Comparison of ENCODE assay signal across 17 cellular contexts in the genomic region with DNA sequence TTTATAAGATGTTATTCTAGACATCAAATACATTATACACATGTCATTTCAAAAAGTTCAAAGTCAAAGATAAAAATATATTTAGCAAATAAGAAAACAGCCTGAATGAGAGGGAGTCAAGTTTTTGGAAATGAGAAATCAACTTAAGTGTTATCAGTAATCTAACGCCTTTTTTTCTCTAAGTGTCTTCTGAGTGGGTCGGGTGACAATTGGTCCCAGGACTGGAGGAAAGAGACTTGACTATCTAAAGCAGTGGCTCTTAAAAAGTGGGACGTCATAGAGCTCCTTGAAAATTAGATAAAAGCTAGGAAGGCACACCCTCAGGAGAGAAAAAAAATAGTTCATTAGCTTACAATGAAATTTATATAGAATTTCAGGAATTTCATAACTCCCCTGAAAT.
DNase-seq lines count a peak whose midpoint lies in the region; ATAC-seq, FAIRE-seq and TF ChIP-seq lines count a peak whose summit lies in the region.
"Had no signal": no experiment of that assay in that cellular context is flagged by ENCODE, and none has a peak within 500 bp of the region (broad histone marks: within the 10 kb centered on the region; RNA-seq: fewer than 3 reads in every experiment).

No MANE protein-coding gene starts in this region.

- peaks cover 49% of the 10 kb centered on the region for H3K4me1 Mint-ChIP-seq in activated T-cell treated with anti-CD3 and anti-CD28 coated beads, Interleukin-2, amount 50 U/mL, for 72 hours (ENCODE audit: low read depth)
- H3K4me1 Mint-ChIP-seq in activated T-helper 17 cell treated with anti-CD3 and anti-CD28 coated beads, Interleukin-2, amount 50 U/mL, for 72 hours: peaks cover 16% of the 10 kb centered on the region
- peaks cover 19% of the 10 kb centered on the region for H3K4me1 Mint-ChIP-seq in type B pancreatic cell (ENCODE audit: unreplicated experiment)

- no peak overlapping the region for H2BK120ac ChIP-seq in mesenchymal stem cell (ENCODE audit: low read depth, low read length)

- no peak overlapping the region for H3K27ac ChIP-seq in mesenchymal stem cell (ENCODE audit: low read length, poor library complexity, severe bottlenecking)
- H3K27ac ChIP-seq: body of pancreas had no signal

- no peak overlapping the region for H3K14ac ChIP-seq in mesenchymal stem cell (ENCODE audit: low read length in 2 of 2)

- no peak overlapping the region for H4K8ac ChIP-seq in mesenchymal stem cell (ENCODE audit: low read length)

- no peak overlapping the region for H4K91ac ChIP-seq in mesenchymal stem cell (ENCODE audit: low read length)

- H2AFZ ChIP-seq in mesenchymal stem cell (ENCODE audit: low read depth, low read length): no peak overlapping the region

- peak overlapping the region; percentile 12 to 78 for H3K4me3 Mint-ChIP-seq in activated T-cell treated with anti-CD3 and anti-CD28 coated beads, Interleukin-2, amount 50 U/mL, for 72 hours
- H3K4me3 Mint-ChIP-seq in activated T-helper 17 cell treated with anti-CD3 and anti-CD28 coated beads, Interleukin-2, amount 50 U/mL, for 72 hours: peak overlapping the region; percentile 71
- H3K4me3 Mint-ChIP-seq in type B pancreatic cell: peak overlapping the region; percentile 56
- H3K4me3 Mint-ChIP-seq: activated CD4-positive, alpha-beta T cell treated with anti-CD3 and anti-CD28 coated beads, Interleukin-2, amount 10 ng/mL, durations not matched to agents 24 days and 14 days had no signal

- H3K27ac Mint-ChIP-seq in activated T-cell treated with anti-CD3 and anti-CD28 coated beads, Interleukin-2, amount 50 U/mL, for 72 hours: peak overlapping the region; percentile 84
- H3K27ac Mint-ChIP-seq in activated T-helper 17 cell treated with anti-CD3 and anti-CD28 coated beads, Interleukin-2, amount 50 U/mL, for 72 hours: no peak overlapping the region
- peak overlapping the region; percentile 80 for H3K27ac Mint-ChIP-seq in type B pancreatic cell
- H3K27ac Mint-ChIP-seq: activated CD4-positive, alpha-beta T cell treated with anti-CD3 and anti-CD28 coated beads, Interleukin-2, amount 10 ng/mL, durations not matched to agents 24 days and 14 days; T-helper 17 cell had no signal

- H3K9me3 ChIP-seq in mesenchymal stem cell (ENCODE audit: control insufficient read depth, low read length): no peaks in the 10 kb centered on the region
- H3K9me3 ChIP-seq: body of pancreas, heart left ventricle had no signal

- H3K27me3 Mint-ChIP-seq in activated T-cell treated with anti-CD3 and anti-CD28 coated beads, Interleukin-2, amount 50 U/mL, for 72 hours (ENCODE audit: low read depth): no peaks in the 10 kb centered on the region
- no peaks in the 10 kb centered on the region for H3K27me3 Mint-ChIP-seq in activated T-helper 17 cell treated with anti-CD3 and anti-CD28 coated beads, Interleukin-2, amount 50 U/mL, for 72 hours
- no peaks in the 10 kb centered on the region for H3K27me3 Mint-ChIP-seq in type B pancreatic cell
- H3K27me3 Mint-ChIP-seq: activated CD4-positive, alpha-beta T cell treated with anti-CD3 and anti-CD28 coated beads, Interleukin-2, amount 10 ng/mL, durations not matched to agents 24 days and 14 days; T-helper 17 cell had no signal

- DNase-seq in activated T-cell treated with anti-CD3 and anti-CD28 coated beads, Interleukin-2, amount 50 U/mL, for 72 hours: no peak
- no peak for DNase-seq in activated T-cell treated with anti-CD3 and anti-CD28 coated beads, Interleukin-2, amount 50 U/mL, for 48 hours
- DNase-seq in mesenchymal stem cell (no peak), type B pancreatic cell (ENCODE audit: extremely low spot score, unreplicated experiment) (no peak), frontal cortex (ENCODE audit: low spot score in 2 of 2) (no peak), NCI-H146 (lab: John Stamatoyannopoulos, UW) (no peak)
- no peak for DNase-seq in stimulated activated naive CD4-positive, alpha-beta T cell (lab: John Stamatoyannopoulos, UW)
- DNase-seq: activated CD4-positive, alpha-beta T cell treated with anti-CD3 and anti-CD28 coated beads, Interleukin-2, amount 10 ng/mL, durations not matched to agents 24 days and 14 days; activated gamma-delta T cell; body of pancreas; heart left ventricle; NCI-H1105 treated with DMSO at 0.1 percent for 48 hours; NCI-H226; T-helper 17 cell had no signal

- no peak overlapping the region for H3K18ac ChIP-seq in mesenchymal stem cell (ENCODE audit: low read depth in 1 of 2, low read length in 2 of 2)

- no peak for TF ChIP-seq CTCF in type B pancreatic cell (conservative IDR thresholded peaks at IDR 0.05)

- H2BK5ac ChIP-seq in mesenchymal stem cell (ENCODE audit: low read depth, low read length, poor library complexity, severe bottlenecking): no peak overlapping the region

- H3K9ac ChIP-seq in mesenchymal stem cell (ENCODE audit: low read length): peak overlapping the region; percentile 62

- H3K4ac ChIP-seq in mesenchymal stem cell (ENCODE audit: low read depth in 1 of 2, low read length in 2 of 2): no peak overlapping the region

- no peak overlapping the region for H3K23ac ChIP-seq in mesenchymal stem cell (ENCODE audit: low read length in 2 of 2)

- no peaks in the 10 kb centered on the region for H3K4me1 ChIP-seq in mesenchymal stem cell (ENCODE audit: control insufficient read depth, insufficient read depth, low read depth, low read length)
- H3K4me1 ChIP-seq: body of pancreas had no signal

- peaks cover 2 to 4% of the 10 kb centered on the region in 2 donors for H3K36me3 Mint-ChIP-seq in activated T-cell treated with anti-CD3 and anti-CD28 coated beads, Interleukin-2, amount 50 U/mL, for 72 hours (ENCODE audit: insufficient read depth in 2 of 2)
- H3K36me3 Mint-ChIP-seq in activated T-helper 17 cell treated with anti-CD3 and anti-CD28 coated beads, Interleukin-2, amount 50 U/mL, for 72 hours (ENCODE audit: low read depth): no peaks in the 10 kb centered on the region
- peaks cover 26% of the 10 kb centered on the region for H3K36me3 Mint-ChIP-seq in type B pancreatic cell

- no peaks in the 10 kb centered on the region for H3K36me3 ChIP-seq in mesenchymal stem cell (ENCODE audit: control insufficient read depth in 1 of 2, insufficient read depth in 2 of 2, low read depth in 1 of 2, low read length in 2 of 2)
- H3K36me3 ChIP-seq: heart left ventricle had no signal

- WGBS in mesenchymal stem cell: 59% methylated on average over 3 of the region's 3 CpGs

- ATAC-seq in activated T-cell treated with anti-CD3 and anti-CD28 coated beads, Interleukin-2, amount 50 U/mL, for 72 hours (replicated peaks in 1 of 2): peak; percentile 35 to 46
- ATAC-seq in activated T-helper 17 cell treated with anti-CD3 and anti-CD28 coated beads, Interleukin-2, amount 50 U/mL, for 72 hours (replicated peaks): no peak
- ATAC-seq: body of pancreas, heart left ventricle, K562, T-helper 17 cell had no signal

- no peak overlapping the region for H2AK5ac ChIP-seq in mesenchymal stem cell (ENCODE audit: low read length, severe bottlenecking)

- no peak overlapping the region for H2BK12ac ChIP-seq in mesenchymal stem cell (ENCODE audit: low read length in 2 of 2)

- H3K79me1 ChIP-seq in mesenchymal stem cell (replicated peaks; ENCODE audit: low read length, poor library complexity, severe bottlenecking): no peaks in the 10 kb centered on the region

- no peak overlapping the region for H2BK15ac ChIP-seq in mesenchymal stem cell (ENCODE audit: low read depth, poor library complexity, severe bottlenecking)

- H3K9me3 Mint-ChIP-seq in activated T-cell treated with anti-CD3 and anti-CD28 coated beads, Interleukin-2, amount 50 U/mL, for 72 hours: peaks cover 0 to 3% of the 10 kb centered on the region in 2 donors
- H3K9me3 Mint-ChIP-seq in activated T-helper 17 cell treated with anti-CD3 and anti-CD28 coated beads, Interleukin-2, amount 50 U/mL, for 72 hours: peaks cover 5% of the 10 kb centered on the region
- H3K9me3 Mint-ChIP-seq in type B pancreatic cell: peaks cover 6% of the 10 kb centered on the region
- H3K9me3 Mint-ChIP-seq: activated CD4-positive, alpha-beta T cell treated with anti-CD3 and anti-CD28 coated beads, Interleukin-2, amount 10 ng/mL, durations not matched to agents 24 days and 14 days had no signal

- no peaks in the 10 kb centered on the region for H3K27me3 ChIP-seq in mesenchymal stem cell (ENCODE audit: control insufficient read depth in 1 of 2, insufficient read depth in 1 of 2, low read length in 2 of 2)
- H3K27me3 ChIP-seq: body of pancreas, heart left ventricle had no signal

- H3K4me2 ChIP-seq in mesenchymal stem cell (ENCODE audit: low read length, poor library complexity, severe bottlenecking): no peak overlapping the region

- no peak for FAIRE-seq in frontal cortex (lab: Jason Lieb, UNC)
- FAIRE-seq: GM19239, K562 had no signal

- peak overlapping the region in 1 of 2 experiments; percentile 36 for H3K4me3 ChIP-seq in mesenchymal stem cell (ENCODE audit: insufficient read depth in 1 of 2, low read depth in 1 of 2, low read length in 2 of 2)
- H3K4me3 ChIP-seq: body of pancreas, K562 had no signal
